23 cellular contexts compared by ENCODE assay signal in genomic region chr7:112137141-112138101, GRCh38.
"Had no signal": no experiment of that assay in that cellular context is flagged by ENCODE, and none has a peak within 500 bp of the region (broad histone marks: within the 10 kb centered on the region; RNA-seq: fewer than 3 reads in every experiment).

No MANE protein-coding gene starts in this region.

- H3K27ac ChIP-seq: epithelial cell of prostate, prostate gland, skin epidermis, suprapubic skin, WERI-Rb-1 had no signal

- ATAC-seq: activated naive CD4-positive, alpha-beta T cell treated with anti-CD3 and anti-CD28 coated beads, Interleukin-2, amount 50 U/mL, for 72 hours; effector memory CD8-positive, alpha-beta T cell; left ventricle myocardium superior; naive thymus-derived CD4-positive, alpha-beta T cell; right cardiac atrium had no signal

- DNase-seq: activated CD4-positive, alpha-beta memory T cell treated with anti-CD3 and anti-CD28 coated beads for 36 hours; activated gamma-delta T cell treated with Interleukin-2 at 50 U/mL for 16 hours; activated T-cell treated with anti-CD3 and anti-CD28 coated beads for 4 hours; cerebellar nuclear complex; effector memory CD8-positive, alpha-beta T cell; foreskin melanocyte; hypothalamus; left ventricle myocardium superior; naive thymus-derived CD4-positive, alpha-beta T cell; right cardiac atrium; stimulated activated CD4-positive, alpha-beta T cell treated with anti-CD3 and anti-CD28 coated beads, Interleukin-15, amount 100 ng/mL, for 24 hours; stimulated activated CD4-positive, alpha-beta T cell treated with anti-CD3 and anti-CD28 coated beads, Interleukin-2, amount 100 ng/mL, for 48 hours; stimulated activated naive CD8-positive, alpha-beta T cell treated with anti-CD3 and anti-CD28 coated beads, Interleukin-15, amount 100 ng/mL, for 72 hours; T-helper 2 cell; transverse colon; uterus; WERI-Rb-1 had no signal

- H3K36me3 ChIP-seq: prostate gland, suprapubic skin, transverse colon, uterus, WERI-Rb-1 had no signal

- H3K4me3 ChIP-seq: prostate gland, skin epidermis, suprapubic skin, transverse colon, uterus had no signal

- H3K27me3 ChIP-seq: suprapubic skin, transverse colon, uterus had no signal

- H3K9me3 ChIP-seq: prostate gland, suprapubic skin, transverse colon, uterus had no signal

- FAIRE-seq: bronchial epithelial cell had no signal

- H3K4me1 ChIP-seq: prostate gland, uterus had no signal
